Comparison of ENCODE assay signal across 23 cellular contexts in the genomic region with DNA sequence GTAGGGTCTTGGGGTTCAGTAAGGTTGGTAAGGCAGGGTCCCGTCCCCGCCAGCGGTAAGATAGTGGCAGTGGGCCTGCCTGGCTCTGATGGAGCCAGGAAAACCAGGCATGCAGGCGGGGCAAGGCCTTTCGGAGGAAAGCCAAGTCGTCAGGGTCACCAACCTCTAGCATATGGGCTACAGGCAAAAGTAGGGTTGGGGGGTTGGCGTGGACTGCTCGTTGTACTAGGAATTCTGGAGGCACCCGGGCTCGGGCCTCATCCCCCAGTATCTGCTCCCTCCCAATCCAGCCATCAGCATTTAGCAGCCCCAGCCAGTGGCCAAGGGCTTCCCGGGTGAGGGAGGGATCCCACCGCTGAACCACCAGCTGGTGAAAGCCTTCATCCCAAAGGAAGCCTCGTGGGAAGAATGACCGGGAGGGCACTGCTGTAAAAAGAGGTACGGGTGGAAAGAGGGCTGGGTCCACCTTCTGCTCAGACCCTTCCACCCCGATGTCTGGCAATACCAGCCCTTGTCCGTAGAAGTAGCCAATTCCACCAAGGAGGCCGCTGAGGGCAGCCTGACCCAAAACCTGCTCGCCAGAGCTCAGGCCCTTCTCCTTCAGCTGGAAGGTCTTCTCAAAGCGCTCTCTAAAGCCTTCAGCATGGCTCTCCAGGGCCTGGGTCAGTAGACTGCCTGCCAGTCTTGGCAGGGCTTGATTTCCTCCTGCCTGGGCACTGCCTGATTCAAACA. TPM values are rescaled to one million over a fixed set of nuclear protein-coding genes. Genes with fewer than 3 reads are reported as not detected.
A peak's percentile ranks its signal among the peaks of the same experiment; 100 is the strongest.
DNase-seq lines count a peak whose midpoint lies in the region; ATAC-seq lines count a peak whose summit lies in the region.
"Had no signal": no experiment of that assay in that cellular context is flagged by ENCODE, and none has a peak within 500 bp of the region (broad histone marks: within the 10 kb centered on the region; RNA-seq: fewer than 3 reads in every experiment).

No MANE protein-coding gene starts in this region.

- no peak overlapping the region for H3K27ac ChIP-seq in aorta (ENCODE audit: low read depth in 1 of 2, low read length in 2 of 2)
- H3K27ac ChIP-seq: brain microvascular endothelial cell, coronary artery, esophagus squamous epithelium, SK-N-MC, tibial nerve had no signal

- H3K4me3 ChIP-seq in aorta (ENCODE audit: low read length in 2 of 2) = no peak overlapping the region
- H3K4me3 ChIP-seq: coronary artery, esophagus squamous epithelium, SK-N-MC, tibial nerve had no signal

- POLR2A ChIA-PET in activated CD4-positive, alpha-beta memory T cell treated with anti-CD3 and anti-CD28 coated beads, Interleukin-2, amount 10 ng/mL, durations not matched to agents 7 days and 5 days (lab: Charles Lee) = interaction anchor here (0.9 to 8.1 kb wide), 3 partner anchors 10 to 67 kb away, joined by 3 to 103 read pairs (median 8); a partner anchor contains a TSS
- POLR2A ChIA-PET in activated CD4-positive, alpha-beta T cell treated with anti-CD3 and anti-CD28 coated beads for 36 hours (lab: Charles Lee) = no interaction called here

- no peaks in the 10 kb centered on the region for H3K9me3 Mint-ChIP-seq in activated T-cell treated with anti-CD3 and anti-CD28 coated beads, Interleukin-2, amount 50 U/mL, for 72 hours
- H3K9me3 Mint-ChIP-seq in activated T-cell treated with anti-CD3 and anti-CD28 coated beads, Interleukin-2, amount 50 U/mL, for 4 hours = no peaks in the 10 kb centered on the region
- no peaks in the 10 kb centered on the region for H3K9me3 Mint-ChIP-seq in activated T-helper 17 cell treated with anti-CD3 and anti-CD28 coated beads, Interleukin-2, amount 50 U/mL, for 72 hours
- H3K9me3 Mint-ChIP-seq in naive B cell = peaks cover 0 to 1% (median 0%) of the 10 kb centered on the region in 7 donors
- no peaks in the 10 kb centered on the region for H3K9me3 Mint-ChIP-seq in activated CD4-positive, alpha-beta memory T cell treated with anti-CD3 and anti-CD28 coated beads, Interleukin-2, amount 10 ng/mL, durations not matched to agents 7 days and 5 days
- H3K9me3 Mint-ChIP-seq in activated CD4-positive, alpha-beta T cell treated with anti-CD3 and anti-CD28 coated beads for 36 hours (ENCODE audit: low read depth) = no peaks in the 10 kb centered on the region
- H3K9me3 Mint-ChIP-seq: activated CD4-positive, alpha-beta T cell treated with anti-CD3 and anti-CD28 coated beads, Interleukin-2, amount 10 ng/mL, durations not matched to agents 7 days and 5 days; nephron progenitor cell had no signal

- CTCF ChIA-PET in activated CD4-positive, alpha-beta memory T cell treated with anti-CD3 and anti-CD28 coated beads, Interleukin-2, amount 10 ng/mL, durations not matched to agents 7 days and 5 days (lab: Charles Lee) = interaction anchor here (0.6 to 1.5 kb wide), 3 partner anchors 11 to 127 kb away, joined by 3 to 7 read pairs (median 3); a partner anchor contains a TSS
- CTCF ChIA-PET in activated CD4-positive, alpha-beta T cell treated with anti-CD3 and anti-CD28 coated beads for 36 hours (lab: Charles Lee) = interaction anchor here (0.7 to 1.5 kb wide), 3 partner anchors 7 to 12 kb away, joined by 3 to 4 read pairs (median 4); no protein-coding TSS in a partner anchor

- H3K9me3 ChIP-seq in aorta (ENCODE audit: control insufficient read depth, low read length) = no peaks in the 10 kb centered on the region
- H3K9me3 ChIP-seq: esophagus squamous epithelium, tibial nerve had no signal

- intact Hi-C loops in aorta (cut with DNase I) = no loop called here
- intact Hi-C loops in activated CD4-positive, alpha-beta T cell treated with anti-CD3 and anti-CD28 coated beads for 36 hours (cut with DNase I, micrococcal nuclease) = no loop called here

- ATAC-seq in activated T-cell treated with anti-CD3 and anti-CD28 coated beads, Interleukin-2, amount 50 U/mL, for 72 hours (replicated peaks in 1 of 2) = no peak
- ATAC-seq in activated T-cell treated with anti-CD3 and anti-CD28 coated beads, Interleukin-2, amount 50 U/mL, for 4 hours = no peak
- no peak for ATAC-seq in activated T-helper 17 cell treated with anti-CD3 and anti-CD28 coated beads, Interleukin-2, amount 50 U/mL, for 72 hours (replicated peaks)
- no peak for ATAC-seq in naive B cell (ENCODE audit: low read depth in 2 of 2)
- ATAC-seq in aorta (ENCODE audit: low FRiP score) = no peak
- no peak for ATAC-seq in activated CD4-positive, alpha-beta T cell treated with anti-CD3 and anti-CD28 coated beads for 36 hours
- ATAC-seq: left lobe of liver, sciatic nerve had no signal

- DNase-seq in activated T-cell treated with anti-CD3 and anti-CD28 coated beads, Interleukin-2, amount 50 U/mL, for 72 hours = no peak
- DNase-seq in activated T-cell treated with anti-CD3 and anti-CD28 coated beads, Interleukin-2, amount 50 U/mL, for 4 hours = no peak
- DNase-seq in naive B cell (no peak), aorta (peak; percentile 44 to 62), putamen (ENCODE audit: low spot score) (no peak)
- no peak for DNase-seq in activated CD4-positive, alpha-beta memory T cell treated with anti-CD3 and anti-CD28 coated beads, Interleukin-2, amount 10 ng/mL, durations not matched to agents 7 days and 5 days
- no peak for DNase-seq in activated CD4-positive, alpha-beta T cell treated with anti-CD3 and anti-CD28 coated beads for 36 hours
- DNase-seq: activated CD4-positive, alpha-beta T cell treated with anti-CD3 and anti-CD28 coated beads, Interleukin-2, amount 10 ng/mL, durations not matched to agents 7 days and 5 days; activated effector memory CD4-positive, alpha-beta T cell treated with anti-CD3 and anti-CD28 coated beads, Interleukin-2, amount 50 U/mL, for 16 hours; brain microvascular endothelial cell; esophagus squamous epithelium; hypothalamus; MV-4-11; NCI-H2029; NCI-H69; T-helper 2 cell had no signal

- H3K4me1 Mint-ChIP-seq in activated T-cell treated with anti-CD3 and anti-CD28 coated beads, Interleukin-2, amount 50 U/mL, for 72 hours (ENCODE audit: low read depth) = peaks cover 44% of the 10 kb centered on the region
- H3K4me1 Mint-ChIP-seq in activated T-cell treated with anti-CD3 and anti-CD28 coated beads, Interleukin-2, amount 50 U/mL, for 4 hours (ENCODE audit: low read depth) = peaks cover 42% of the 10 kb centered on the region
- peaks cover 16% of the 10 kb centered on the region for H3K4me1 Mint-ChIP-seq in activated T-helper 17 cell treated with anti-CD3 and anti-CD28 coated beads, Interleukin-2, amount 50 U/mL, for 72 hours
- H3K4me1 Mint-ChIP-seq in naive B cell = peaks cover 27 to 58% (median 52%) of the 10 kb centered on the region in 3 donors
- H3K4me1 Mint-ChIP-seq in activated CD4-positive, alpha-beta memory T cell treated with anti-CD3 and anti-CD28 coated beads, Interleukin-2, amount 10 ng/mL, durations not matched to agents 7 days and 5 days = peaks cover 46% of the 10 kb centered on the region
- peaks cover 22% of the 10 kb centered on the region for H3K4me1 Mint-ChIP-seq in activated CD4-positive, alpha-beta T cell treated with anti-CD3 and anti-CD28 coated beads for 36 hours

- H3K27me3 ChIP-seq in aorta (ENCODE audit: control insufficient read depth in 1 of 2, insufficient read depth in 2 of 2, low read length in 1 of 2) = no peaks in the 10 kb centered on the region
- H3K27me3 ChIP-seq: brain microvascular endothelial cell, esophagus squamous epithelium, tibial nerve had no signal

- no peaks in the 10 kb centered on the region for H3K36me3 ChIP-seq in aorta (ENCODE audit: control insufficient read depth in 1 of 2, insufficient read depth in 2 of 2, low read length in 1 of 2)

- no peaks in the 10 kb centered on the region for H3K27me3 Mint-ChIP-seq in activated T-cell treated with anti-CD3 and anti-CD28 coated beads, Interleukin-2, amount 50 U/mL, for 72 hours (ENCODE audit: low read depth)
- H3K27me3 Mint-ChIP-seq in activated T-cell treated with anti-CD3 and anti-CD28 coated beads, Interleukin-2, amount 50 U/mL, for 4 hours (ENCODE audit: low read depth) = no peaks in the 10 kb centered on the region
- H3K27me3 Mint-ChIP-seq in activated T-helper 17 cell treated with anti-CD3 and anti-CD28 coated beads, Interleukin-2, amount 50 U/mL, for 72 hours = no peaks in the 10 kb centered on the region
- no peaks in the 10 kb centered on the region for H3K27me3 Mint-ChIP-seq in naive B cell
- H3K27me3 Mint-ChIP-seq in activated CD4-positive, alpha-beta memory T cell treated with anti-CD3 and anti-CD28 coated beads, Interleukin-2, amount 10 ng/mL, durations not matched to agents 7 days and 5 days = no peaks in the 10 kb centered on the region
- H3K27me3 Mint-ChIP-seq in activated CD4-positive, alpha-beta T cell treated with anti-CD3 and anti-CD28 coated beads for 36 hours = no peaks in the 10 kb centered on the region
- H3K27me3 Mint-ChIP-seq: activated CD4-positive, alpha-beta T cell treated with anti-CD3 and anti-CD28 coated beads, Interleukin-2, amount 10 ng/mL, durations not matched to agents 7 days and 5 days had no signal

- WGBS in aorta, 2 donors = 86% methylated on average over 20 of the region's 20 CpGs

- no peaks in the 10 kb centered on the region for H3K4me1 ChIP-seq in aorta (ENCODE audit: control insufficient read depth in 1 of 2, insufficient read depth in 2 of 2, low read length in 2 of 2)

- H3K36me3 Mint-ChIP-seq in activated T-cell treated with anti-CD3 and anti-CD28 coated beads, Interleukin-2, amount 50 U/mL, for 72 hours (ENCODE audit: insufficient read depth in 2 of 2) = peaks cover 0 to 8% of the 10 kb centered on the region in 2 donors
- peaks cover 12% of the 10 kb centered on the region for H3K36me3 Mint-ChIP-seq in activated T-cell treated with anti-CD3 and anti-CD28 coated beads, Interleukin-2, amount 50 U/mL, for 4 hours (ENCODE audit: insufficient read depth)
- H3K36me3 Mint-ChIP-seq in activated T-helper 17 cell treated with anti-CD3 and anti-CD28 coated beads, Interleukin-2, amount 50 U/mL, for 72 hours (ENCODE audit: low read depth) = peaks cover 42% of the 10 kb centered on the region
- no peaks in the 10 kb centered on the region for H3K36me3 Mint-ChIP-seq in naive B cell
- H3K36me3 Mint-ChIP-seq in activated CD4-positive, alpha-beta memory T cell treated with anti-CD3 and anti-CD28 coated beads, Interleukin-2, amount 10 ng/mL, durations not matched to agents 7 days and 5 days (ENCODE audit: low read depth) = peaks cover 22% of the 10 kb centered on the region
- H3K36me3 Mint-ChIP-seq in activated CD4-positive, alpha-beta T cell treated with anti-CD3 and anti-CD28 coated beads for 36 hours (ENCODE audit: low read depth) = peaks cover 12% of the 10 kb centered on the region

- peak overlapping the region; percentile 63 for H3K27ac Mint-ChIP-seq in activated T-cell treated with anti-CD3 and anti-CD28 coated beads, Interleukin-2, amount 50 U/mL, for 72 hours
- H3K27ac Mint-ChIP-seq in activated T-helper 17 cell treated with anti-CD3 and anti-CD28 coated beads, Interleukin-2, amount 50 U/mL, for 72 hours = no peak overlapping the region
- peak overlapping the region in 4 of 6 donors; percentile 34 to 59 (median 49) for H3K27ac Mint-ChIP-seq in naive B cell
- H3K27ac Mint-ChIP-seq in activated CD4-positive, alpha-beta memory T cell treated with anti-CD3 and anti-CD28 coated beads, Interleukin-2, amount 10 ng/mL, durations not matched to agents 7 days and 5 days = no peak overlapping the region
- H3K27ac Mint-ChIP-seq in activated CD4-positive, alpha-beta T cell treated with anti-CD3 and anti-CD28 coated beads for 36 hours = no peak overlapping the region
- H3K27ac Mint-ChIP-seq: nephron progenitor cell had no signal

- no peak overlapping the region for H3K4me3 Mint-ChIP-seq in activated T-cell treated with anti-CD3 and anti-CD28 coated beads, Interleukin-2, amount 50 U/mL, for 72 hours
- no peak overlapping the region for H3K4me3 Mint-ChIP-seq in activated T-cell treated with anti-CD3 and anti-CD28 coated beads, Interleukin-2, amount 50 U/mL, for 4 hours
- peak overlapping the region; percentile 99 for H3K4me3 Mint-ChIP-seq in activated T-helper 17 cell treated with anti-CD3 and anti-CD28 coated beads, Interleukin-2, amount 50 U/mL, for 72 hours
- peak overlapping the region in 4 of 8 donors; percentile 49 to 89 (median 76) for H3K4me3 Mint-ChIP-seq in naive B cell
- no peak overlapping the region for H3K4me3 Mint-ChIP-seq in activated CD4-positive, alpha-beta memory T cell treated with anti-CD3 and anti-CD28 coated beads, Interleukin-2, amount 10 ng/mL, durations not matched to agents 7 days and 5 days
- H3K4me3 Mint-ChIP-seq in activated CD4-positive, alpha-beta T cell treated with anti-CD3 and anti-CD28 coated beads for 36 hours = no peak overlapping the region

RNA-seq across cellular contexts. Expression of a gene that starts 3.0 kb away (rescaled TPM):
- 10 to 100 TPM; 64.7 to 65.1 TPM for total RNA-seq in activated T-cell treated with anti-CD3 and anti-CD28 coated beads, Interleukin-2, amount 50 U/mL, for 72 hours
- 100 to 1,000 TPM in 2 of 3 donors, 10 to 100 TPM in 1; 98.7 to 107 (median 103) TPM for total RNA-seq in activated T-cell treated with anti-CD3 and anti-CD28 coated beads, Interleukin-2, amount 50 U/mL, for 4 hours
- 10 to 100 TPM; 68.3 to 70.9 TPM for total RNA-seq in activated T-helper 17 cell treated with anti-CD3 and anti-CD28 coated beads, Interleukin-2, amount 50 U/mL, for 72 hours
- polyA plus RNA-seq in naive B cell (ENCODE audit: low read depth in 6 of 6) = 10 to 100 TPM; 26.6 to 42.1 (median 34.5) TPM
- total RNA-seq in aorta = 10 to 100 TPM; 33.4 to 45.1 TPM
- polyA plus RNA-seq in aorta = 10 to 100 TPM; 13.8 to 36.2 TPM
- total RNA-seq in activated CD4-positive, alpha-beta memory T cell treated with anti-CD3 and anti-CD28 coated beads, Interleukin-2, amount 10 ng/mL, durations not matched to agents 7 days and 5 days = 10 to 100 TPM; 70.3 to 73.1 TPM
- 10 to 100 TPM; 44.2 to 48.9 TPM for total RNA-seq in activated CD4-positive, alpha-beta T cell treated with anti-CD3 and anti-CD28 coated beads for 36 hours

RNA-seq across cellular contexts. Expression of a gene that starts 4.0 kb away (rescaled TPM):
- 10 to 100 TPM; 65.0 to 87.7 TPM for total RNA-seq in activated T-cell treated with anti-CD3 and anti-CD28 coated beads, Interleukin-2, amount 50 U/mL, for 72 hours
- total RNA-seq in activated T-cell treated with anti-CD3 and anti-CD28 coated beads, Interleukin-2, amount 50 U/mL, for 4 hours = 10 to 100 TPM; 19.3 to 21.5 (median 19.4) TPM
- 10 to 100 TPM; 34.1 to 48.5 TPM for total RNA-seq in activated T-helper 17 cell treated with anti-CD3 and anti-CD28 coated beads, Interleukin-2, amount 50 U/mL, for 72 hours
- polyA plus RNA-seq in naive B cell (ENCODE audit: low read depth in 6 of 6) = 10 to 100 TPM; 30.0 to 46.1 (median 41.3) TPM
- 10 to 100 TPM; 38.1 to 56.5 TPM for total RNA-seq in aorta
- polyA plus RNA-seq in aorta = 100 to 1,000 TPM in 1 of 2 donors, 10 to 100 TPM in 1; 59.2 to 149 TPM
- 10 to 100 TPM; 58.3 to 60.4 TPM for total RNA-seq in activated CD4-positive, alpha-beta memory T cell treated with anti-CD3 and anti-CD28 coated beads, Interleukin-2, amount 10 ng/mL, durations not matched to agents 7 days and 5 days
- total RNA-seq in activated CD4-positive, alpha-beta T cell treated with anti-CD3 and anti-CD28 coated beads for 36 hours = 10 to 100 TPM; 24.9 to 30.2 TPM

RNA-seq across cellular contexts. Expression of a gene that starts 7.3 kb away (rescaled TPM):
- 10 to 100 TPM; 39.2 to 44.1 TPM for total RNA-seq in activated T-cell treated with anti-CD3 and anti-CD28 coated beads, Interleukin-2, amount 50 U/mL, for 72 hours
- 10 to 100 TPM; 49.3 to 72.6 (median 55.8) TPM for total RNA-seq in activated T-cell treated with anti-CD3 and anti-CD28 coated beads, Interleukin-2, amount 50 U/mL, for 4 hours
- 10 to 100 TPM; 27.8 to 37.9 TPM for total RNA-seq in activated T-helper 17 cell treated with anti-CD3 and anti-CD28 coated beads, Interleukin-2, amount 50 U/mL, for 72 hours
- polyA plus RNA-seq in naive B cell (ENCODE audit: low read depth in 6 of 6) (10 to 100 TPM in 2 of 6 donors, 1 to 10 TPM in 4; 5.5 to 16.5 (median 8.3) TPM), aorta (10 to 100 TPM; 18.2 to 60.9 TPM)
- 10 to 100 TPM; 29.3 to 38.2 TPM for total RNA-seq in aorta
- total RNA-seq in activated CD4-positive, alpha-beta memory T cell treated with anti-CD3 and anti-CD28 coated beads, Interleukin-2, amount 10 ng/mL, durations not matched to agents 7 days and 5 days = 10 to 100 TPM; 39.8 to 40.3 TPM
- 10 to 100 TPM; 24.2 to 25.6 TPM for total RNA-seq in activated CD4-positive, alpha-beta T cell treated with anti-CD3 and anti-CD28 coated beads for 36 hours

RNA-seq across cellular contexts. Expression of a gene that starts 10.3 kb away (rescaled TPM):
- total RNA-seq in activated T-cell treated with anti-CD3 and anti-CD28 coated beads, Interleukin-2, amount 50 U/mL, for 72 hours = 10 to 100 TPM; 65.7 to 80.7 TPM
- total RNA-seq in activated T-cell treated with anti-CD3 and anti-CD28 coated beads, Interleukin-2, amount 50 U/mL, for 4 hours = 100 to 1,000 TPM; 105 to 106 (median 106) TPM
- 10 to 100 TPM; 83.8 to 91.2 TPM for total RNA-seq in activated T-helper 17 cell treated with anti-CD3 and anti-CD28 coated beads, Interleukin-2, amount 50 U/mL, for 72 hours
- polyA plus RNA-seq in naive B cell (ENCODE audit: low read depth in 6 of 6) (100 to 1,000 TPM in 5 of 6 donors, 10 to 100 TPM in 1; 76.6 to 172 (median 136) TPM), aorta (10 to 100 TPM; 55.1 to 55.8 TPM)
- 10 to 100 TPM; 56.6 to 63.1 TPM for total RNA-seq in aorta
- total RNA-seq in activated CD4-positive, alpha-beta memory T cell treated with anti-CD3 and anti-CD28 coated beads, Interleukin-2, amount 10 ng/mL, durations not matched to agents 7 days and 5 days = 100 to 1,000 TPM; 115 to 126 TPM
- 10 to 100 TPM; 87.4 to 88.5 TPM for total RNA-seq in activated CD4-positive, alpha-beta T cell treated with anti-CD3 and anti-CD28 coated beads for 36 hours

RNA-seq across cellular contexts. Expression of a gene that starts 20.5 kb away (rescaled TPM):
- 1 to 10 TPM; 3.1 to 4.8 TPM for total RNA-seq in activated T-cell treated with anti-CD3 and anti-CD28 coated beads, Interleukin-2, amount 50 U/mL, for 72 hours
- total RNA-seq in activated T-cell treated with anti-CD3 and anti-CD28 coated beads, Interleukin-2, amount 50 U/mL, for 4 hours = 1 to 10 TPM in 1 of 3 donors, under 1 TPM in 2; 0.47 to 1.0 (median 0.71) TPM
- total RNA-seq in activated T-helper 17 cell treated with anti-CD3 and anti-CD28 coated beads, Interleukin-2, amount 50 U/mL, for 72 hours = 1 to 10 TPM; 1.2 to 3.1 TPM
- polyA plus RNA-seq in naive B cell (ENCODE audit: low read depth in 6 of 6) (1 to 10 TPM in 4 of 6 donors, under 1 TPM in 1, not detected in 1; 0.97 to 2.1 (median 1.7) TPM), aorta (10 to 100 TPM; 10.3 to 19.5 TPM)
- 10 to 100 TPM; 11.7 to 27.7 TPM for total RNA-seq in aorta
- total RNA-seq in activated CD4-positive, alpha-beta memory T cell treated with anti-CD3 and anti-CD28 coated beads, Interleukin-2, amount 10 ng/mL, durations not matched to agents 7 days and 5 days = 1 to 10 TPM; 1.1 TPM
- total RNA-seq in activated CD4-positive, alpha-beta T cell treated with anti-CD3 and anti-CD28 coated beads for 36 hours = 1 to 10 TPM; 1.8 to 2.5 TPM

Comparison
In these comparisons a context has a peak if more than half of its experiments do, and no peak if none do; other contexts are left out.
1. DNase-seq: peak in aorta (2 of 2); none in activated T-cell treated with anti-CD3 and anti-CD28 coated beads, Interleukin-2, amount 50 U/mL, for 72 hours (0 of 2), activated T-cell treated with anti-CD3 and anti-CD28 coated beads, Interleukin-2, amount 50 U/mL, for 4 hours (single experiment), naive B cell (single experiment), activated CD4-positive, alpha-beta memory T cell treated with anti-CD3 and anti-CD28 coated beads, Interleukin-2, amount 10 ng/mL, durations not matched to agents 7 days and 5 days (single experiment), activated CD4-positive, alpha-beta T cell treated with anti-CD3 and anti-CD28 coated beads for 36 hours (single experiment) and putamen (single experiment).
2. H3K27ac Mint-ChIP-seq: peak in activated T-cell treated with anti-CD3 and anti-CD28 coated beads, Interleukin-2, amount 50 U/mL, for 72 hours (single experiment) and naive B cell (4 of 6); none in activated T-helper 17 cell treated with anti-CD3 and anti-CD28 coated beads, Interleukin-2, amount 50 U/mL, for 72 hours (single experiment), activated CD4-positive, alpha-beta memory T cell treated with anti-CD3 and anti-CD28 coated beads, Interleukin-2, amount 10 ng/mL, durations not matched to agents 7 days and 5 days (single experiment) and activated CD4-positive, alpha-beta T cell treated with anti-CD3 and anti-CD28 coated beads for 36 hours (single experiment).